ENCODE assay signal across 21 cellular contexts in genomic region chr6:48584846-48585245, GRCh38.
"Had no signal": no experiment of that assay in that cellular context is flagged by ENCODE, and none has a peak within 500 bp of the region (broad histone marks: within the 10 kb centered on the region; RNA-seq: fewer than 3 reads in every experiment).

No MANE protein-coding gene starts in this region.

- DNase-seq: cerebellar nuclear complex; dorsolateral prefrontal cortex; effector CD4-positive, alpha-beta T cell; left cardiac atrium; left lung; mesenchymal stem cell; midbrain; naive thymus-derived CD4-positive, alpha-beta T cell; nephron progenitor cell; occipital lobe; pancreas; right lobe of liver; stimulated activated CD4-positive, alpha-beta T cell treated with anti-CD3 and anti-CD28 coated beads, Interleukin-2, amount 100 ng/mL, for 24 hours; stimulated activated CD4-positive, alpha-beta T cell treated with anti-CD3 and anti-CD28 coated beads, Interleukin-4, amount 100 ng/mL, for 24 hours; stimulated activated naive CD8-positive, alpha-beta T cell treated with anti-CD3 and anti-CD28 coated beads, Interleukin-15, Interleukin-2, amounts not matched to agents 100 U/mL and 50 U/mL, for 24 hours; substantia nigra; testis; tibial artery; upper lobe of right lung; uterus had no signal

- H3K27me3 ChIP-seq: left lung, pancreas, right lobe of liver, testis, tibial artery, upper lobe of right lung, uterus had no signal

- H3K4me3 Mint-ChIP-seq: naive thymus-derived CD4-positive, alpha-beta T cell; nephron progenitor cell; stimulated activated memory B cell treated with anti-CD40 and anti-IgM and Interleukin-4, amounts not matched to agents 10 μg/mL and 1 μg/mL and 100 μg/mL, for 72 hours had no signal

- H3K4me1 ChIP-seq: left lung, pancreas, right lobe of liver, testis, tibial artery, upper lobe of right lung, uterus had no signal

- ATAC-seq: left cardiac atrium; left lung; naive thymus-derived CD4-positive, alpha-beta T cell; pancreas; right lobe of liver; stimulated activated memory B cell treated with anti-CD40 and anti-IgM and Interleukin-4, amounts not matched to agents 10 μg/mL and 1 μg/mL and 100 μg/mL, for 72 hours; stimulated activated naive CD8-positive, alpha-beta T cell treated with anti-CD3 and anti-CD28 coated beads, Interleukin-15, Interleukin-2, amounts not matched to agents 100 U/mL and 50 U/mL, for 24 hours; upper lobe of right lung had no signal

- H3K27ac Mint-ChIP-seq: naive thymus-derived CD4-positive, alpha-beta T cell; nephron progenitor cell; stimulated activated memory B cell treated with anti-CD40 and anti-IgM and Interleukin-4, amounts not matched to agents 10 μg/mL and 1 μg/mL and 100 μg/mL, for 72 hours had no signal

- H3K27ac ChIP-seq: dorsolateral prefrontal cortex, left lung, pancreas, right lobe of liver, testis, tibial artery, upper lobe of right lung, uterus had no signal

- H3K9me3 ChIP-seq: left lung, pancreas, right lobe of liver, testis, tibial artery, upper lobe of right lung, uterus had no signal

- H3K4me3 ChIP-seq: dorsolateral prefrontal cortex, left lung, pancreas, right lobe of liver, testis, tibial artery, upper lobe of right lung, uterus had no signal

- H3K4me1 Mint-ChIP-seq: naive thymus-derived CD4-positive, alpha-beta T cell; nephron progenitor cell; stimulated activated memory B cell treated with anti-CD40 and anti-IgM and Interleukin-4, amounts not matched to agents 10 μg/mL and 1 μg/mL and 100 μg/mL, for 72 hours had no signal

- H3K27me3 Mint-ChIP-seq: naive thymus-derived CD4-positive, alpha-beta T cell; stimulated activated memory B cell treated with anti-CD40 and anti-IgM and Interleukin-4, amounts not matched to agents 10 μg/mL and 1 μg/mL and 100 μg/mL, for 72 hours had no signal

- H3K36me3 Mint-ChIP-seq: naive thymus-derived CD4-positive, alpha-beta T cell; stimulated activated memory B cell treated with anti-CD40 and anti-IgM and Interleukin-4, amounts not matched to agents 10 μg/mL and 1 μg/mL and 100 μg/mL, for 72 hours had no signal

- H3K9me3 Mint-ChIP-seq: nephron progenitor cell had no signal

- H3K36me3 ChIP-seq: left lung, pancreas, right lobe of liver, tibial artery, upper lobe of right lung, uterus had no signal
